In the genomic region with DNA sequence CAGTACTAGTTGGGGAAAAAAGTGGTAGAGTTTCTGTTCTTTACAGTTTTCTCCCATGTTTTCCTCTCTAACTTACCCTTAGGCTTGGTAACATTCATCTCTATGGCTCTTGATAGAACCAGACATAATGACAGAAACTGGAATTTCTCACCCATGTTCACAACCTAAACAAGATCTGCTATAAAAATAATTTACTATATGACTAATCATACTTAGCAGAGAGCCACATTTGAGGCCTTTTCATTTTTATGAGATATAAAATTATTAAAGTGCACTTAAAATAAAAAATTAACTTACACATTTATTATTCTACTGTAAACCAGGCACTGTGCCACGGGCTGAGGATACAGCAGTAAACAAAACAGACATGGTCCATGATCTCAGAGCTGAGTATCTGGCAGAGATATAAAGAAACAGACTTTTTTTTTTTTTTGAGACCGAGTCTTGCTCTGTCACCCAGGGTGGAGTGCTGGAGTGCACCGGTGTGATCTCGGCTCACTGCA, we compare ENCODE assay signal across 14 cellular contexts.
A peak's percentile ranks its signal among the peaks of the same experiment; 100 is the strongest.
DNase-seq lines count a peak whose midpoint lies in the region; ATAC-seq, FAIRE-seq and TF ChIP-seq lines count a peak whose summit lies in the region.
"Had no signal": no experiment of that assay in that cellular context is flagged by ENCODE, and none has a peak within 500 bp of the region (broad histone marks: within the 10 kb centered on the region; RNA-seq: fewer than 3 reads in every experiment).

No MANE protein-coding gene starts in this region.

- WGBS in gastroesophageal sphincter (ENCODE audit: low coverage in 1 of 2), 2 donors = 10 to 11% methylated on average over 4 of the region's 4 CpGs
- 64 to 69% methylated on average over 4 of the region's 4 CpGs for WGBS in pancreas, 2 donors

- peaks cover 0 to 29% (median 12%) of the 10 kb centered on the region in 3 donors for H3K4me1 ChIP-seq in gastroesophageal sphincter
- no peaks in the 10 kb centered on the region for H3K4me1 ChIP-seq in pancreas
- no peaks in the 10 kb centered on the region for H3K4me1 ChIP-seq in foreskin keratinocyte

- FAIRE-seq in pancreas (lab: Jason Lieb, UNC) = no peak
- FAIRE-seq: D721Med, RCC 7860 had no signal

- H3K27ac ChIP-seq in VCaP (0 out of 2 replicates have a peak overlapping the region, but pooled peaks have one; percentile 16), gastroesophageal sphincter (peak overlapping the region in 3 of 4 donors; percentile 6 to 47 (median 30)), substantia nigra (ENCODE audit: low read depth, low read length, poor library complexity, severe bottlenecking) (peak overlapping the region; percentile 94), pancreas (no peak overlapping the region), foreskin keratinocyte (no peak overlapping the region)

- no peaks in the 10 kb centered on the region for H3K36me3 ChIP-seq in gastroesophageal sphincter
- no peaks in the 10 kb centered on the region for H3K36me3 ChIP-seq in pancreas

- no peak for ATAC-seq in gastroesophageal sphincter
- no peak for ATAC-seq in pancreas
- no peak for ATAC-seq in foreskin keratinocyte
- ATAC-seq: left lobe of liver had no signal

- H3K4me3 ChIP-seq in gastroesophageal sphincter = no peak overlapping the region
- H3K4me3 ChIP-seq in pancreas = no peak overlapping the region

- TF ChIP-seq POLR2A in gastroesophageal sphincter (IDR thresholded peaks at IDR 0.05) = no peak

- intact Hi-C loops in pancreas (cut with DNase I) = no loop called here

- no peak for TF ChIP-seq EP300 in gastroesophageal sphincter (IDR thresholded peaks at IDR 0.05)

- no peaks in the 10 kb centered on the region for H3K27me3 ChIP-seq in gastroesophageal sphincter
- no peaks in the 10 kb centered on the region for H3K27me3 ChIP-seq in pancreas
- H3K27me3 ChIP-seq in foreskin keratinocyte = peaks cover 4% of the 10 kb centered on the region

- no peak for TF ChIP-seq CTCF in VCaP (conservative IDR thresholded peaks at IDR 0.05)
- no peak for TF ChIP-seq CTCF in gastroesophageal sphincter (IDR thresholded peaks at IDR 0.05)
- TF ChIP-seq CTCF in pancreas (IDR thresholded peaks at IDR 0.05) = no peak
- no peak for TF ChIP-seq CTCF in foreskin keratinocyte (conservative IDR thresholded peaks at IDR 0.05)

- DNase-seq in NCI-H2029 (lab: John Stamatoyannopoulos, UW) (peak; percentile 31), NCI-H2029 treated with DMSO at 0.1 percent for 48 hours (lab: John Stamatoyannopoulos, UW) (no peak), substantia nigra (lab: John Stamatoyannopoulos, UW) (no peak), pancreas (no peak), foreskin keratinocyte (no peak), NCI-H2081 (lab: John Stamatoyannopoulos, UW) (no peak)
- DNase-seq: activated naive CD8-positive, alpha-beta T cell treated with anti-CD3 and anti-CD28 coated beads for 36 hours; dermis blood vessel endothelial cell; T-helper 9 cell had no signal

- H3K9me3 ChIP-seq in gastroesophageal sphincter = no peaks in the 10 kb centered on the region
- no peaks in the 10 kb centered on the region for H3K9me3 ChIP-seq in pancreas

Comparison
In these comparisons a context has a peak if more than half of its experiments do, and no peak if none do; other contexts are left out.
1. H3K27ac ChIP-seq: peak in VCaP (single experiment), gastroesophageal sphincter (3 of 4) and substantia nigra (single experiment); none in pancreas (0 of 4) and foreskin keratinocyte (single experiment).